In the genomic region with DNA sequence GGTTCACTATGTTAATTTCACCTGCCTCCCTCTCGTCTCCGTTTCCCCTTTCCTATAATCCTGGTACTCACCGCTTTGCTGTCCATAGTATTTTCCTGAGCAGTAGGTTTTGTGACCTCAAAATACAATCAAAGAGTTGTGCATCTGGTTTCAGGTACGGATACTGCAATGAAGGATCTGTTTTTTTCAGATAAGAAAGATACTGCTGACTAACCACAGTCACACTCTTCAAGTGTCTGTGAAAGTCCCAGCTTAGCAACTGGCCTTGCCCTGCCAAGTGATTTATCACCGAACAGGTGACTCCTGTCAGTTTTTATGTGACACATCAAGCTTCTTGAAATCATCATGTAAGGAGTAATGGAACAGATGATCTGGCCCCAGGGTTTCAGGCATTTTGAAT, we compare ENCODE assay signal across 10 cellular contexts.
DNase-seq lines count a peak whose midpoint lies in the region; ATAC-seq and TF ChIP-seq lines count a peak whose summit lies in the region.
"Had no signal": no experiment of that assay in that cellular context is flagged by ENCODE, and none has a peak within 500 bp of the region (broad histone marks: within the 10 kb centered on the region; RNA-seq: fewer than 3 reads in every experiment).

No MANE protein-coding gene starts in this region.

- peak; percentile 57 for DNase-seq in NCI-H82 (lab: John Stamatoyannopoulos, UW)
- DNase-seq in NCI-H82 treated with DMSO at 0.1 percent for 48 hours (lab: John Stamatoyannopoulos, UW; ENCODE audit: unreplicated experiment): no peak
- DNase-seq in activated T-helper 2 cell treated with anti-CD3 and anti-CD28 coated beads, Interferon-gamma antibody, Interleukin-2, Interleukin-4, amounts not matched to agents 10 μg/mL and 5 μg/mL and 100 μg/mL, durations not matched to agents 14 hours and 24 hours and 36 hours (ENCODE audit: low spot score): no peak
- no peak for DNase-seq in nephron progenitor cell
- no peak for DNase-seq in Kasumi-1 (lab: John Stamatoyannopoulos, UW)
- DNase-seq: left ventricle myocardium inferior, NCI-H1694 had no signal

- no peaks in the 10 kb centered on the region for H3K9me3 ChIP-seq in KOPT-K1 (ENCODE audit: insufficient read depth, low read length, poor library complexity, severe bottlenecking)
- H3K9me3 ChIP-seq: left ventricle myocardium inferior had no signal

- intact Hi-C loops in activated T-helper 2 cell treated with anti-CD3 and anti-CD28 coated beads, Interferon-gamma antibody, Interleukin-2, Interleukin-4, amounts not matched to agents 10 μg/mL and 5 μg/mL and 100 μg/mL, durations not matched to agents 14 hours and 24 hours and 36 hours (cut with micrococcal nuclease): no loop called here

- TF ChIP-seq CTCF in nephron progenitor cell (IDR thresholded peaks at IDR 0.05): no peak

- peaks cover 7% of the 10 kb centered on the region for H3K36me3 ChIP-seq in KOPT-K1 (ENCODE audit: insufficient read depth, low read length)
- H3K36me3 ChIP-seq: left ventricle myocardium inferior had no signal

- no peak overlapping the region for H3K4me3 Mint-ChIP-seq in activated T-helper 2 cell treated with anti-CD3 and anti-CD28 coated beads, Interferon-gamma antibody, Interleukin-2, Interleukin-4, amounts not matched to agents 10 μg/mL and 5 μg/mL and 100 μg/mL, durations not matched to agents 14 hours and 24 hours and 36 hours (ENCODE audit: low read depth)
- H3K4me3 Mint-ChIP-seq in nephron progenitor cell: peak overlapping the region; percentile 18

- H3K27me3 Mint-ChIP-seq in activated T-helper 2 cell treated with anti-CD3 and anti-CD28 coated beads, Interferon-gamma antibody, Interleukin-2, Interleukin-4, amounts not matched to agents 10 μg/mL and 5 μg/mL and 100 μg/mL, durations not matched to agents 14 hours and 24 hours and 36 hours (ENCODE audit: low read depth): no peaks in the 10 kb centered on the region
- H3K27me3 Mint-ChIP-seq in nephron progenitor cell (ENCODE audit: low read depth, poor library complexity): no peaks in the 10 kb centered on the region

- peak overlapping the region; percentile 44 for H3K27ac Mint-ChIP-seq in activated T-helper 2 cell treated with anti-CD3 and anti-CD28 coated beads, Interferon-gamma antibody, Interleukin-2, Interleukin-4, amounts not matched to agents 10 μg/mL and 5 μg/mL and 100 μg/mL, durations not matched to agents 14 hours and 24 hours and 36 hours
- H3K27ac Mint-ChIP-seq in nephron progenitor cell: peak overlapping the region; percentile 97

- no peak for ATAC-seq in GM18519 (IDR thresholded peaks at IDR 0.05; ENCODE audit: low FRiP score, unreplicated experiment)
- no peak for ATAC-seq in GM19395 (IDR thresholded peaks at IDR 0.05; ENCODE audit: unreplicated experiment)

- H3K27ac ChIP-seq in KOPT-K1 (ENCODE audit: low read depth, low read length, poor library complexity, severe bottlenecking): peak overlapping the region; percentile 19
- H3K27ac ChIP-seq: left ventricle myocardium inferior had no signal

- no peaks in the 10 kb centered on the region for H3K9me3 Mint-ChIP-seq in activated T-helper 2 cell treated with anti-CD3 and anti-CD28 coated beads, Interferon-gamma antibody, Interleukin-2, Interleukin-4, amounts not matched to agents 10 μg/mL and 5 μg/mL and 100 μg/mL, durations not matched to agents 14 hours and 24 hours and 36 hours
- peaks cover 7% of the 10 kb centered on the region for H3K9me3 Mint-ChIP-seq in nephron progenitor cell

- peaks cover 42% of the 10 kb centered on the region for H3K4me1 Mint-ChIP-seq in activated T-helper 2 cell treated with anti-CD3 and anti-CD28 coated beads, Interferon-gamma antibody, Interleukin-2, Interleukin-4, amounts not matched to agents 10 μg/mL and 5 μg/mL and 100 μg/mL, durations not matched to agents 14 hours and 24 hours and 36 hours (ENCODE audit: low read depth)
- peaks cover 81% of the 10 kb centered on the region for H3K4me1 Mint-ChIP-seq in nephron progenitor cell

- peaks cover 53% of the 10 kb centered on the region for H3K36me3 Mint-ChIP-seq in activated T-helper 2 cell treated with anti-CD3 and anti-CD28 coated beads, Interferon-gamma antibody, Interleukin-2, Interleukin-4, amounts not matched to agents 10 μg/mL and 5 μg/mL and 100 μg/mL, durations not matched to agents 14 hours and 24 hours and 36 hours (ENCODE audit: low read depth)
- H3K36me3 Mint-ChIP-seq in nephron progenitor cell (ENCODE audit: low read depth): peaks cover 41% of the 10 kb centered on the region
